In genomic region chr17:1478418-1478817, GRCh38 we compare ENCODE assay signal across 15 cellular contexts. TPM values are rescaled to one million over a fixed set of nuclear protein-coding genes. Genes with fewer than 3 reads are reported as not detected.
DNase-seq lines count a peak whose midpoint lies in the region; ATAC-seq, FAIRE-seq and TF ChIP-seq lines count a peak whose summit lies in the region.
"Had no signal": no experiment of that assay in that cellular context is flagged by ENCODE, and none has a peak within 500 bp of the region (broad histone marks: within the 10 kb centered on the region; RNA-seq: fewer than 3 reads in every experiment).

No MANE protein-coding gene starts in this region.

- H3K9me3 ChIP-seq in HEK293 (ENCODE audit: control insufficient read depth, insufficient read depth, low read depth, low read length) (no peaks in the 10 kb centered on the region), K562 (replicated peaks; ENCODE audit: control insufficient read depth, insufficient read depth, low read depth, low read length) (no peaks in the 10 kb centered on the region), mesenchymal stem cell (ENCODE audit: control insufficient read depth, low read length) (no peaks in the 10 kb centered on the region), subcutaneous abdominal adipose tissue (ENCODE audit: control insufficient read depth in 5 of 5, low read length in 5 of 5) (no peaks in the 10 kb centered on the region), SJCRH30 (replicated peaks) (no peaks in the 10 kb centered on the region)
- H3K9me3 ChIP-seq: BLaER1 had no signal

- H2BK15ac ChIP-seq in mesenchymal stem cell (ENCODE audit: low read depth, poor library complexity, severe bottlenecking), result no peak overlapping the region

- H3K23ac ChIP-seq in mesenchymal stem cell (ENCODE audit: low read length in 2 of 2), result no peak overlapping the region

- no peak overlapping the region for H2BK12ac ChIP-seq in mesenchymal stem cell (ENCODE audit: low read length in 2 of 2)

- H3K14ac ChIP-seq in mesenchymal stem cell (ENCODE audit: low read length in 2 of 2), result no peak overlapping the region

- H2BK5ac ChIP-seq in mesenchymal stem cell (ENCODE audit: low read depth, low read length, poor library complexity, severe bottlenecking), result no peak overlapping the region

- no peak overlapping the region for H4K8ac ChIP-seq in mesenchymal stem cell (ENCODE audit: low read length)

- H3K27ac ChIP-seq in HEK293 (ENCODE audit: extremely low read depth, low read depth, low read length) (no peak overlapping the region), K562 (ENCODE audit: extremely low read depth, low read depth, low read length) (no peak overlapping the region), mesenchymal stem cell (ENCODE audit: low read length, poor library complexity, severe bottlenecking) (no peak overlapping the region), subcutaneous abdominal adipose tissue (ENCODE audit: low read depth, low read length) (peak overlapping the region; percentile 86), SJCRH30 (no peak overlapping the region)
- H3K27ac ChIP-seq: BLaER1 had no signal

- FAIRE-seq in K562 (lab: Jason Lieb, UNC), result no peak

- TF ChIP-seq CTCF in HEK293 (tag by site-specific recombination; IDR thresholded peaks at IDR 0.05) (no peak), K562 (IDR thresholded peaks at IDR 0.05 in 2 of 3, conservative IDR thresholded peaks at IDR 0.05 in 1 of 3; ENCODE audit: insufficient read depth in 2 of 3, low read depth in 1 of 3, low read length in 3 of 3) (no peak)

- H3K4me3 ChIP-seq in HEK293 (ENCODE audit: low read depth, low read length), result no peak overlapping the region
- H3K4me3 ChIP-seq in K562, result no peak overlapping the region
- H3K4me3 ChIP-seq in mesenchymal stem cell (ENCODE audit: insufficient read depth in 1 of 2, low read depth in 1 of 2, low read length in 2 of 2), result no peak overlapping the region
- no peak overlapping the region for H3K4me3 ChIP-seq in subcutaneous abdominal adipose tissue (ENCODE audit: low read depth in 1 of 5, low read length in 5 of 5)
- H3K4me3 ChIP-seq in SJCRH30, result no peak overlapping the region
- H3K4me3 ChIP-seq: BLaER1 had no signal

- 84% methylated on average over 15 of the region's 26 CpGs for WGBS in K562 (ENCODE audit: insufficient coverage, low coverage, missing lambda C conversion rate)
- 96% methylated on average over 26 of the region's 26 CpGs for WGBS in mesenchymal stem cell

- H2AFZ ChIP-seq in K562 (ENCODE audit: low read depth, low read length) (no peak overlapping the region), mesenchymal stem cell (ENCODE audit: low read depth, low read length) (no peak overlapping the region)

- intact Hi-C loops in K562 (cut with micrococcal nuclease), result no loop called here

- no peaks in the 10 kb centered on the region for H4K20me1 ChIP-seq in K562 (replicated peaks; ENCODE audit: control insufficient read depth, insufficient read depth, low read length)

- no peaks in the 10 kb centered on the region for H3K4me1 ChIP-seq in HEK293 (ENCODE audit: control insufficient read depth, insufficient read depth, low read length)
- H3K4me1 ChIP-seq in K562 (replicated peaks in 1 of 2; ENCODE audit: control insufficient read depth in 2 of 2, insufficient read depth in 2 of 2, low read length in 2 of 2), result peaks cover 0 to 17% of the 10 kb centered on the region in 2 experiments; a peak in 1 of 5 replicates
- H3K4me1 ChIP-seq in mesenchymal stem cell (ENCODE audit: control insufficient read depth, insufficient read depth, low read depth, low read length), result peaks cover 20% of the 10 kb centered on the region
- peaks cover 4 to 83% (median 47%) of the 10 kb centered on the region in 5 donors for H3K4me1 ChIP-seq in subcutaneous abdominal adipose tissue (ENCODE audit: control insufficient read depth in 5 of 5, insufficient read depth in 5 of 5, low read length in 5 of 5)
- H3K4me1 ChIP-seq in SJCRH30, result no peaks in the 10 kb centered on the region

- DNase-seq in K562 (ENCODE audit: extremely low read depth in 1 of 4, low spot score in 3 of 4) (no peak), mesenchymal stem cell (no peak), SJCRH30 (no peak)
- DNase-seq in stimulated activated CD4-positive, alpha-beta T cell treated with anti-CD3 and anti-CD28 coated beads, Interleukin-2, amount 100 ng/mL, for 48 hours, result no peak
- DNase-seq: 8988T; CD4-positive, alpha-beta memory T cell; DMS153; DMS79; GDM1; GOT3; H9 had no signal

- no peak for TF ChIP-seq POLR2A in K562 (conservative IDR thresholded peaks at IDR 0.05)

- H3K9ac ChIP-seq in K562 (ENCODE audit: insufficient read depth in 1 of 2, low read depth in 2 of 2, low read length in 2 of 2) (no peak overlapping the region), mesenchymal stem cell (ENCODE audit: low read length) (no peak overlapping the region), subcutaneous abdominal adipose tissue (ENCODE audit: low read length in 5 of 5) (peak overlapping the region in 2 of 5 donors; percentile 2 to 5)
- H3K9ac ChIP-seq: BLaER1 had no signal

- no TSS peak for BruUV-seq in K562 (replicated peaks; lab: Mats Ljungman, UMichigan)

- no peak overlapping the region for H2AK5ac ChIP-seq in mesenchymal stem cell (ENCODE audit: low read length, severe bottlenecking)

- H2BK120ac ChIP-seq in mesenchymal stem cell (ENCODE audit: low read depth, low read length), result no peak overlapping the region

- no peak overlapping the region for H3K4me2 ChIP-seq in K562 (ENCODE audit: insufficient read depth, low read length)
- H3K4me2 ChIP-seq in mesenchymal stem cell (ENCODE audit: low read length, poor library complexity, severe bottlenecking), result no peak overlapping the region
- H3K4me2 ChIP-seq: BLaER1 had no signal

- no peak for TF ChIP-seq EP300 in K562 (IDR thresholded peaks at IDR 0.05; ENCODE audit: low read length)

- H3K18ac ChIP-seq in mesenchymal stem cell (ENCODE audit: low read depth in 1 of 2, low read length in 2 of 2), result no peak overlapping the region

- CTCF ChIA-PET in HEK293 (lab: Yijun Ruan, JAX), result interaction anchor here (0.9 to 1.2 kb wide), 2 partner anchors 113 kb away, joined by 3 to 5 read pairs; no protein-coding TSS in a partner anchor
- CTCF ChIA-PET in K562 (lab: Yijun Ruan, JAX; ENCODE audit: low intra/inter-chr PET ratio), result no interaction called here

- H3K36me3 ChIP-seq in HEK293 (ENCODE audit: control insufficient read depth in 2 of 2, insufficient read depth in 1 of 2, low read length in 2 of 2) (peaks cover 27 to 85% of the 10 kb centered on the region in 2 experiments; a peak in 2 of 3 replicates), K562 (ENCODE audit: control insufficient read depth, insufficient read depth, low read length) (peaks cover 29% of the 10 kb centered on the region; the same call in 1 of the 3 replicates), mesenchymal stem cell (ENCODE audit: control insufficient read depth in 1 of 2, insufficient read depth in 2 of 2, low read depth in 1 of 2, low read length in 2 of 2) (peaks cover 79 to 84% of the 10 kb centered on the region in 2 experiments), subcutaneous abdominal adipose tissue (ENCODE audit: control insufficient read depth in 5 of 5, insufficient read depth in 5 of 5, low read length in 5 of 5) (peaks cover 0 to 82% (median 73%) of the 10 kb centered on the region in 5 donors), SJCRH30 (no peaks in the 10 kb centered on the region)

- H3K79me1 ChIP-seq in mesenchymal stem cell (replicated peaks; ENCODE audit: low read length, poor library complexity, severe bottlenecking), result peaks cover 34% of the 10 kb centered on the region

- POLR2A ChIA-PET in HEK293 (lab: Yijun Ruan, JAX), result interaction anchor here (0.9 kb wide), 1 partner anchor 16 kb away, joined by 3 read pairs; no protein-coding TSS in a partner anchor
- POLR2A ChIA-PET in K562 (lab: Yijun Ruan, JAX), result interaction anchor here (0.7 kb wide), 1 partner anchor 165 kb away, joined by 4 read pairs; no protein-coding TSS in a partner anchor

- ATAC-seq in K562 (no peak), HG02981 (IDR thresholded peaks at IDR 0.05; ENCODE audit: unreplicated experiment) (no peak)

- no peak overlapping the region for H3K4ac ChIP-seq in mesenchymal stem cell (ENCODE audit: low read depth in 1 of 2, low read length in 2 of 2)

- no peak for TF ChIP-seq RAD21 in K562 (CRISPR knock-in tag; conservative IDR thresholded peaks at IDR 0.05 in 1 of 2, IDR thresholded peaks at IDR 0.05 in 1 of 2)

- H3K79me2 ChIP-seq in K562 (ENCODE audit: control insufficient read depth, insufficient read depth, low read length), result no peaks in the 10 kb centered on the region

- no peaks in the 10 kb centered on the region for H3K9me1 ChIP-seq in K562 (ENCODE audit: control insufficient read depth, insufficient read depth, low read length)

- in situ Hi-C loops in K562 (cut with MboI), result no loop called here

- peak overlapping the region; percentile 25 for H4K91ac ChIP-seq in mesenchymal stem cell (ENCODE audit: low read length)

- H3K27me3 ChIP-seq in K562 (ENCODE audit: control insufficient read depth in 2 of 2, insufficient read depth in 2 of 2, low read length in 2 of 2), result no peaks in the 10 kb centered on the region
- H3K27me3 ChIP-seq in mesenchymal stem cell (ENCODE audit: control insufficient read depth in 1 of 2, insufficient read depth in 1 of 2, low read length in 2 of 2), result no peaks in the 10 kb centered on the region
- no peaks in the 10 kb centered on the region for H3K27me3 ChIP-seq in subcutaneous abdominal adipose tissue (ENCODE audit: control insufficient read depth in 5 of 5, insufficient read depth in 4 of 5, low read length in 5 of 5)
- H3K27me3 ChIP-seq in SJCRH30, result no peaks in the 10 kb centered on the region
- H3K27me3 ChIP-seq: BLaER1 had no signal

RNA-seq across cellular contexts. Expression of gene MYO1C, which starts 14.1 kb away (rescaled TPM):
- 62.3 and 168 TPM in 2 replicates for total RNA-seq in K562 (2011; cell fraction: chromatin; rRNA removed; ENCODE audit: low replicate concordance)
- total RNA-seq in K562 (2011; cell fraction: nucleolus; rRNA removed), result 61.3 and 72.2 TPM in 2 replicates
- total RNA-seq in K562 (2011; cell fraction: nucleoplasm; rRNA removed), result 63.9 and 80.0 TPM in 2 replicates
- total RNA-seq in K562 (2014; rRNA removed) (11.6 and 16.2 TPM in 2 replicates), K562 (2014; rRNA removed; fragmentation: Illumina TruSeq; extraction: Trizol) (5.1 and 9.1 TPM in 2 replicates), K562 (2015; rRNA removed; fragmentation: Illumina TruSeq; extraction: Trizol) (9.3 and 11.6 TPM in 2 replicates), K562 (2021) (31.4 and 32.5 TPM in 2 replicates)
- polyA plus RNA-seq in K562 (2011; rRNA removed) (14.8 and 19.1 TPM in 2 replicates), K562 (2014; fragmentation: Illumina TruSeq; extraction: Trizol) (16.4 and 20.3 TPM in 2 replicates), K562 (2014; fragmentation: Nextera tagmentation; extraction: Ambion mirVana) (under 1 TPM; 0.46 to 0.78 TPM), K562 (2014; rRNA removed) (12.7 and 16.6 TPM in 2 replicates)
- 10.3 and 16.8 TPM in 2 replicates for polyA plus RNA-seq in K562 (2011; cell fraction: cytosol; rRNA removed)
- polyA plus RNA-seq in K562 (2011; cell fraction: nucleus; rRNA removed), result 42.0 and 49.2 TPM in 2 replicates
- 20.0 and 32.7 TPM in 2 replicates for polyA plus RNA-seq in K562 (2012)
- polyA minus RNA-seq in K562 (2011; rRNA and poly(A)+ RNA removed), result 29.7 and 38.7 TPM in 2 replicates
- polyA minus RNA-seq in K562 (2011; cell fraction: cytosol; rRNA and poly(A)+ RNA removed), result 24.1 and 28.1 TPM in 2 replicates
- polyA minus RNA-seq in K562 (2011; cell fraction: nucleus; rRNA and poly(A)+ RNA removed), result 19.0 and 27.8 TPM in 2 replicates
- polyA plus RNA-seq in mesenchymal stem cell (2013, experiment 1 of 2), result 112 TPM
- polyA plus RNA-seq in mesenchymal stem cell (2013, experiment 2 of 2), result 111 TPM
- total RNA-seq in SJCRH30 (2014; rRNA removed; shearing (Covaris generic)), result 17.9 and 19.1 TPM in 2 replicates

RNA-seq across cellular contexts. Expression of gene CRK, which starts 22.4 kb away (rescaled TPM):
- 33.0 TPM in 2 replicates for total RNA-seq in K562 (2011; cell fraction: chromatin; rRNA removed; ENCODE audit: low replicate concordance)
- 17.5 and 19.2 TPM in 2 replicates for total RNA-seq in K562 (2011; cell fraction: nucleolus; rRNA removed)
- 28.4 and 41.1 TPM in 2 replicates for total RNA-seq in K562 (2011; cell fraction: nucleoplasm; rRNA removed)
- total RNA-seq in K562 (2014; rRNA removed), result 23.2 and 24.7 TPM in 2 replicates
- 30.0 and 31.2 TPM in 2 replicates for total RNA-seq in K562 (2014; rRNA removed; fragmentation: Illumina TruSeq; extraction: Trizol)
- 29.2 and 30.2 TPM in 2 replicates for total RNA-seq in K562 (2015; rRNA removed; fragmentation: Illumina TruSeq; extraction: Trizol)
- total RNA-seq in K562 (2021), result 22.1 and 23.9 TPM in 2 replicates
- 32.0 and 40.2 TPM in 2 replicates for polyA plus RNA-seq in K562 (2011; rRNA removed)
- 18.8 and 29.0 TPM in 2 replicates for polyA plus RNA-seq in K562 (2011; cell fraction: cytosol; rRNA removed)
- 5.0 and 5.4 TPM in 2 replicates for polyA plus RNA-seq in K562 (2011; cell fraction: nucleus; rRNA removed)
- 14.3 and 18.9 TPM in 2 replicates for polyA plus RNA-seq in K562 (2012)
- polyA plus RNA-seq in K562 (2014; fragmentation: Illumina TruSeq; extraction: Trizol), result 26.5 and 27.3 TPM in 2 replicates
- polyA plus RNA-seq in K562 (2014; fragmentation: Nextera tagmentation; extraction: Ambion mirVana), result 10 to 100 TPM; 13.1 to 17.7 TPM
- 24.3 and 26.1 TPM in 2 replicates for polyA plus RNA-seq in K562 (2014; rRNA removed)
- polyA minus RNA-seq in K562 (2011; rRNA and poly(A)+ RNA removed), result 46.6 and 50.1 TPM in 2 replicates
- polyA minus RNA-seq in K562 (2011; cell fraction: cytosol; rRNA and poly(A)+ RNA removed), result 17.0 and 17.5 TPM in 2 replicates
- 4.3 and 5.8 TPM in 2 replicates for polyA minus RNA-seq in K562 (2011; cell fraction: nucleus; rRNA and poly(A)+ RNA removed)
- 51.6 TPM for polyA plus RNA-seq in mesenchymal stem cell (2013, experiment 1 of 2)
- 53.7 TPM for polyA plus RNA-seq in mesenchymal stem cell (2013, experiment 2 of 2)
- 39.4 and 41.3 TPM in 2 replicates for total RNA-seq in SJCRH30 (2014; rRNA removed; shearing (Covaris generic))

RNA-seq across cellular contexts. Expression of gene INPP5K, which starts 38.0 kb away (rescaled TPM):
- total RNA-seq in K562 (2011; cell fraction: chromatin; rRNA removed; ENCODE audit: low replicate concordance), result 20.1 and 48.1 TPM in 2 replicates
- total RNA-seq in K562 (2011; cell fraction: nucleolus; rRNA removed), result 28.3 and 32.5 TPM in 2 replicates
- total RNA-seq in K562 (2011; cell fraction: nucleoplasm; rRNA removed), result 18.3 and 29.5 TPM in 2 replicates
- total RNA-seq in K562 (2014; rRNA removed) (15.1 and 23.3 TPM in 2 replicates), K562 (2014; rRNA removed; fragmentation: Illumina TruSeq; extraction: Trizol) (6.0 and 7.2 TPM in 2 replicates), K562 (2015; rRNA removed; fragmentation: Illumina TruSeq; extraction: Trizol) (5.5 and 7.4 TPM in 2 replicates), K562 (2021) (11.8 and 13.7 TPM in 2 replicates)
- polyA plus RNA-seq in K562 (2011; rRNA removed) (12.1 and 12.4 TPM in 2 replicates), K562 (2014; fragmentation: Illumina TruSeq; extraction: Trizol) (10.1 and 10.2 TPM in 2 replicates), K562 (2014; fragmentation: Nextera tagmentation; extraction: Ambion mirVana) (1 to 10 TPM in 1 of 2 experiments, under 1 TPM in 1; 0.63 to 1.0 TPM), K562 (2014; rRNA removed) (12.2 and 12.9 TPM in 2 replicates)
- 13.8 and 18.3 TPM in 2 replicates for polyA plus RNA-seq in K562 (2011; cell fraction: cytosol; rRNA removed)
- polyA plus RNA-seq in K562 (2011; cell fraction: nucleus; rRNA removed), result 17.2 and 21.3 TPM in 2 replicates
- 14.0 and 20.7 TPM in 2 replicates for polyA plus RNA-seq in K562 (2012)
- polyA minus RNA-seq in K562 (2011; rRNA and poly(A)+ RNA removed), result 10.6 and 16.2 TPM in 2 replicates
- 10.8 and 16.8 TPM in 2 replicates for polyA minus RNA-seq in K562 (2011; cell fraction: cytosol; rRNA and poly(A)+ RNA removed)
- 11.6 and 12.9 TPM in 2 replicates for polyA minus RNA-seq in K562 (2011; cell fraction: nucleus; rRNA and poly(A)+ RNA removed)
- polyA plus RNA-seq in mesenchymal stem cell (2013, experiment 1 of 2), result 18.7 TPM
- polyA plus RNA-seq in mesenchymal stem cell (2013, experiment 2 of 2), result 20.5 TPM
- 9.7 and 9.9 TPM in 2 replicates for total RNA-seq in SJCRH30 (2014; rRNA removed; shearing (Covaris generic))
